ENCODE assay signal across 30 cellular contexts in genomic region chr10:71721313-71721712, GRCh38. TPM values are rescaled to one million over a fixed set of nuclear protein-coding genes. Genes with fewer than 3 reads are reported as not detected.
"Had no signal": no experiment of that assay in that cellular context is flagged by ENCODE, and none has a peak within 500 bp of the region (broad histone marks: within the 10 kb centered on the region; RNA-seq: fewer than 3 reads in every experiment).

No MANE protein-coding gene starts in this region.

- H3K36me3 Mint-ChIP-seq: stimulated activated memory B cell treated with anti-CD40 and anti-IgM and Interleukin-4, amounts not matched to agents 10 μg/mL and 1 μg/mL and 100 μg/mL, for 72 hours had no signal

- H3K4me1 ChIP-seq: body of pancreas, pancreas, prostate gland had no signal

- ATAC-seq: activated CD4-positive, CD25-positive, alpha-beta regulatory T cell treated with anti-CD3 and anti-CD28 coated beads, Interleukin-2, amount 50 U/mL, for 24 hours; body of pancreas; left lung; mucosa of descending colon; pancreas; sciatic nerve; stimulated activated memory B cell treated with anti-CD40 and anti-IgM and Interleukin-4, amounts not matched to agents 10 μg/mL and 1 μg/mL and 100 μg/mL, for 72 hours had no signal

- DNase-seq: activated CD4-positive, alpha-beta memory T cell treated with anti-CD3 and anti-CD28 coated beads, Interleukin-2, amount 10 ng/mL, durations not matched to agents 7 days and 5 days; activated CD4-positive, alpha-beta T cell treated with anti-CD3 and anti-CD28 coated beads, Interleukin-2, amount 10 ng/mL, durations not matched to agents 24 days and 14 days; activated CD8-positive, alpha-beta memory T cell treated with anti-CD3 and anti-CD28 coated beads, Interleukin-2, amount 50 U/mL, for 48 hours; activated naive CD4-positive, alpha-beta T cell treated with anti-CD3 and anti-CD28 coated beads, Interleukin-2, amount 50 U/mL, for 16 hours; activated T-cell treated with anti-CD3 and anti-CD28 coated beads, Interleukin-2, amount 50 U/mL, for 48 hours; adrenal gland; aorta; body of pancreas; effector CD8-positive, alpha-beta T cell; left lung; mucosa of descending colon; nucleus accumbens; pancreas; retina; stimulated activated CD4-positive, alpha-beta T cell treated with anti-CD3 and anti-CD28 coated beads, Interleukin-12 subunit alpha, Interleukin-12 subunit beta, amount 100 ng/mL, for 4 hours; stimulated activated CD4-positive, alpha-beta T cell treated with anti-CD3 and anti-CD28 coated beads, Interleukin-4, amount 100 ng/mL, for 24 hours; T1000; WERI-Rb-1 had no signal

- H3K9me3 ChIP-seq: adrenal gland, body of pancreas, left lung, mucosa of descending colon, pancreas, prostate gland, tibial nerve had no signal

- H3K36me3 ChIP-seq: adrenal gland, left lung, pancreas, prostate gland, tibial nerve had no signal

- H3K9me3 Mint-ChIP-seq: activated CD4-positive, alpha-beta T cell treated with anti-CD3 and anti-CD28 coated beads, Interleukin-2, amount 10 ng/mL, durations not matched to agents 24 days and 14 days; stimulated activated memory B cell treated with anti-CD40 and anti-IgM and Interleukin-4, amounts not matched to agents 10 μg/mL and 1 μg/mL and 100 μg/mL, for 72 hours had no signal

- H3K27ac ChIP-seq: adrenal gland, body of pancreas, left lung, pancreas, prostate gland, WERI-Rb-1 had no signal

- H3K27ac Mint-ChIP-seq: activated CD4-positive, alpha-beta memory T cell treated with anti-CD3 and anti-CD28 coated beads, Interleukin-2, amount 10 ng/mL, durations not matched to agents 7 days and 5 days had no signal

- H3K4me3 ChIP-seq: adrenal gland, body of pancreas, left lung, lung, mucosa of descending colon, pancreas, prostate gland, skin epidermis, tibial nerve had no signal

- H3K27me3 Mint-ChIP-seq: activated CD4-positive, alpha-beta memory T cell treated with anti-CD3 and anti-CD28 coated beads, Interleukin-2, amount 10 ng/mL, durations not matched to agents 7 days and 5 days; activated CD4-positive, alpha-beta T cell treated with anti-CD3 and anti-CD28 coated beads, Interleukin-2, amount 10 ng/mL, durations not matched to agents 24 days and 14 days; stimulated activated memory B cell treated with anti-CD40 and anti-IgM and Interleukin-4, amounts not matched to agents 10 μg/mL and 1 μg/mL and 100 μg/mL, for 72 hours had no signal

- H3K27me3 ChIP-seq: adrenal gland, body of pancreas, left lung, pancreas, tibial nerve had no signal

- H3K4me3 Mint-ChIP-seq: activated CD4-positive, alpha-beta memory T cell treated with anti-CD3 and anti-CD28 coated beads, Interleukin-2, amount 10 ng/mL, durations not matched to agents 7 days and 5 days; activated CD4-positive, alpha-beta T cell treated with anti-CD3 and anti-CD28 coated beads, Interleukin-2, amount 10 ng/mL, durations not matched to agents 24 days and 14 days; stimulated activated memory B cell treated with anti-CD40 and anti-IgM and Interleukin-4, amounts not matched to agents 10 μg/mL and 1 μg/mL and 100 μg/mL, for 72 hours had no signal

RNA-seq across cellular contexts. Expression of gene C10orf105, which starts 1.7 kb away (rescaled TPM):
- total RNA-seq: body of pancreas, dermis microvascular lymphatic vessel endothelial cell, epithelial cell of proximal tubule, frontal cortex, SK-MEL-5 had no signal
- polyA plus RNA-seq: aorta had no signal

RNA-seq across cellular contexts. Expression of gene VSIR, which starts 52.0 kb away (rescaled TPM):
- polyA plus RNA-seq: neural cell had no signal
